In genomic region chr12:58295268-58295667, GRCh38 we compare ENCODE assay signal across 28 cellular contexts.
"Had no signal": no experiment of that assay in that cellular context is flagged by ENCODE, and none has a peak within 500 bp of the region (broad histone marks: within the 10 kb centered on the region; RNA-seq: fewer than 3 reads in every experiment).

No MANE protein-coding gene starts in this region.

- ATAC-seq: effector memory CD8-positive, alpha-beta T cell; foreskin keratinocyte; gastrocnemius medialis; gastroesophageal sphincter; heart left ventricle; heart right ventricle had no signal

- H3K4me3 Mint-ChIP-seq: dendritic cell treated with granulocyte-macrophage colony-stimulating factor and Interleukin-4, amounts not matched to agents 40 ng/mL and 50 ng/mL, for 4 days; effector memory CD8-positive, alpha-beta T cell; endodermal cell had no signal

- H3K36me3 ChIP-seq: colonic mucosa, esophagus muscularis mucosa, esophagus squamous epithelium, gastrocnemius medialis, gastroesophageal sphincter, heart left ventricle, heart right ventricle had no signal

- H3K27ac ChIP-seq: colonic mucosa, coronary artery, dorsolateral prefrontal cortex, epithelial cell of prostate, esophagus muscularis mucosa, esophagus squamous epithelium, foreskin keratinocyte, gastrocnemius medialis, gastroesophageal sphincter, heart left ventricle, heart right ventricle had no signal

- H3K4me3 ChIP-seq: colonic mucosa, coronary artery, dorsolateral prefrontal cortex, esophagus muscularis mucosa, esophagus squamous epithelium, gastrocnemius medialis, gastroesophageal sphincter, heart left ventricle, heart right ventricle had no signal

- H3K27me3 ChIP-seq: colonic mucosa, esophagus muscularis mucosa, esophagus squamous epithelium, foreskin keratinocyte, gastrocnemius medialis, gastroesophageal sphincter, heart left ventricle, heart right ventricle had no signal

- H3K9me3 Mint-ChIP-seq: dendritic cell treated with granulocyte-macrophage colony-stimulating factor and Interleukin-4, amounts not matched to agents 40 ng/mL and 50 ng/mL, for 4 days; effector memory CD8-positive, alpha-beta T cell; endodermal cell had no signal

- H3K9me3 ChIP-seq: colonic mucosa, esophagus muscularis mucosa, esophagus squamous epithelium, gastrocnemius medialis, gastroesophageal sphincter, heart left ventricle, heart right ventricle had no signal

- H3K27me3 Mint-ChIP-seq: dendritic cell treated with granulocyte-macrophage colony-stimulating factor and Interleukin-4, amounts not matched to agents 40 ng/mL and 50 ng/mL, for 4 days had no signal

- FAIRE-seq: colon, endometrium, endothelial cell of umbilical vein, frontal cortex had no signal

- H3K27ac Mint-ChIP-seq: dendritic cell treated with granulocyte-macrophage colony-stimulating factor and Interleukin-4, amounts not matched to agents 40 ng/mL and 50 ng/mL, for 4 days; effector memory CD8-positive, alpha-beta T cell; endodermal cell had no signal

- DNase-seq: colonic mucosa; cortex of kidney; dermis blood vessel endothelial cell; dorsolateral prefrontal cortex; effector CD4-positive, alpha-beta T cell; effector CD8-positive, alpha-beta T cell; effector memory CD4-positive, alpha-beta T cell; effector memory CD8-positive, alpha-beta T cell; endodermal cell; erythroblast; esophagus squamous epithelium; foreskin fibroblast; foreskin keratinocyte; foreskin melanocyte; gastrocnemius medialis; glutamatergic neuron; head of caudate nucleus; heart left ventricle; heart right ventricle had no signal

- H3K4me1 ChIP-seq: colonic mucosa, esophagus muscularis mucosa, esophagus squamous epithelium, foreskin keratinocyte, gastroesophageal sphincter, heart left ventricle, heart right ventricle had no signal
